In genomic region chr1:206972725-206973124, GRCh38 we compare ENCODE assay signal across 26 cellular contexts. TPM values are rescaled to one million over a fixed set of nuclear protein-coding genes. Genes with fewer than 3 reads are reported as not detected.
"Had no signal": no experiment of that assay in that cellular context is flagged by ENCODE, and none has a peak within 500 bp of the region (broad histone marks: within the 10 kb centered on the region; RNA-seq: fewer than 3 reads in every experiment).

No MANE protein-coding gene starts in this region.

- H3K4me1 Mint-ChIP-seq: neural progenitor cell had no signal

- H3K9me3 Mint-ChIP-seq: natural killer cell treated with Interleukin-12 subunit alpha and Interleukin-12 subunit beta and Interleukin-15 and Interleukin-18, amount 100 ng/mL, for 72 hours; neural progenitor cell; stimulated activated effector memory CD8-positive, alpha-beta T cell treated with anti-CD3 and anti-CD28 coated beads, Interleukin-12 subunit alpha, Interleukin-12 subunit beta, amount 100 ng/mL, for 72 hours had no signal

- H2AFZ ChIP-seq: neural progenitor cell had no signal

- H3K4me3 Mint-ChIP-seq: natural killer cell treated with Interleukin-12 subunit alpha and Interleukin-12 subunit beta and Interleukin-15 and Interleukin-18, amount 100 ng/mL, for 72 hours; neural progenitor cell; stimulated activated effector memory CD8-positive, alpha-beta T cell treated with anti-CD3 and anti-CD28 coated beads, Interleukin-12 subunit alpha, Interleukin-12 subunit beta, amount 100 ng/mL, for 72 hours had no signal

- DNase-seq: effector CD8-positive, alpha-beta T cell; foreskin melanocyte; head of caudate nucleus; hippocampal formation; mammary epithelial cell; nucleus accumbens; ovary; sigmoid colon; stimulated activated CD4-positive, alpha-beta T cell treated with anti-CD3 and anti-CD28 coated beads, Interleukin-2, amount 100 ng/mL, for 48 hours; stimulated activated naive CD8-positive, alpha-beta T cell treated with anti-CD3 and anti-CD28 coated beads, Interleukin-15, Interleukin-2, amounts not matched to agents 100 U/mL and 50 U/mL, for 24 hours; tibial artery had no signal

- H3K27me3 ChIP-seq: neural progenitor cell, ovary, right atrium auricular region, sigmoid colon had no signal

- H3K36me3 Mint-ChIP-seq: natural killer cell treated with Interleukin-12 subunit alpha and Interleukin-12 subunit beta and Interleukin-15 and Interleukin-18, amount 100 ng/mL, for 72 hours; neural progenitor cell; stimulated activated effector memory CD8-positive, alpha-beta T cell treated with anti-CD3 and anti-CD28 coated beads, Interleukin-12 subunit alpha, Interleukin-12 subunit beta, amount 100 ng/mL, for 72 hours had no signal

- H3K27ac ChIP-seq: coronary artery, neural progenitor cell, ovary, right atrium auricular region, sigmoid colon, skin epidermis, suprapubic skin, tibial artery had no signal

- H3K36me3 ChIP-seq: neural progenitor cell, ovary, right atrium auricular region, sigmoid colon, suprapubic skin, tibial artery had no signal

- H3K4me3 ChIP-seq: coronary artery, neural progenitor cell, ovary, right atrium auricular region, sigmoid colon, skin epidermis, suprapubic skin, tibial artery had no signal

- ATAC-seq: natural killer cell treated with Interleukin-12 subunit alpha and Interleukin-12 subunit beta and Interleukin-15 and Interleukin-18, amount 100 ng/mL, for 72 hours; stimulated activated effector memory CD8-positive, alpha-beta T cell treated with anti-CD3 and anti-CD28 coated beads, Interleukin-12 subunit alpha, Interleukin-12 subunit beta, amount 100 ng/mL, for 72 hours; stimulated activated naive CD8-positive, alpha-beta T cell treated with anti-CD3 and anti-CD28 coated beads, Interleukin-15, Interleukin-2, amounts not matched to agents 100 U/mL and 50 U/mL, for 24 hours had no signal

- H3K4me2 ChIP-seq: neural progenitor cell had no signal

- H3K27ac Mint-ChIP-seq: natural killer cell treated with Interleukin-12 subunit alpha and Interleukin-12 subunit beta and Interleukin-15 and Interleukin-18, amount 100 ng/mL, for 72 hours; neural progenitor cell; stimulated activated effector memory CD8-positive, alpha-beta T cell treated with anti-CD3 and anti-CD28 coated beads, Interleukin-12 subunit alpha, Interleukin-12 subunit beta, amount 100 ng/mL, for 72 hours had no signal

- H3K9ac ChIP-seq: neural progenitor cell had no signal

- H3K4me1 ChIP-seq: neural progenitor cell, right atrium auricular region, sigmoid colon, tibial artery had no signal

- H3K9me3 ChIP-seq: ovary, right atrium auricular region, sigmoid colon, suprapubic skin, tibial artery had no signal

RNA-seq across cellular contexts. Expression of gene FCAMR, which starts 2.5 kb away (rescaled TPM):
- total RNA-seq: cerebellum; dermis microvascular lymphatic vessel endothelial cell; kidney epithelial cell; lower leg skin; mammary epithelial cell; mesenteric fat pad; mononuclear cell; natural killer cell treated with Interleukin-12 subunit alpha and Interleukin-12 subunit beta and Interleukin-15 and Interleukin-18, amount 100 ng/mL, for 72 hours; ovary; posterior vena cava; right atrium auricular region; sigmoid colon; suprapubic skin; ureter had no signal
- polyA plus RNA-seq: mammary epithelial cell, ovary had no signal

RNA-seq across cellular contexts. Expression of gene PIGR, which starts 26.5 kb away (rescaled TPM):
- total RNA-seq: dermis microvascular lymphatic vessel endothelial cell, kidney epithelial cell, mononuclear cell, right atrium auricular region had no signal

RNA-seq across cellular contexts. Expression of gene FCMR, which starts 51.0 kb away (rescaled TPM):
- total RNA-seq: cerebellum, dermis microvascular lymphatic vessel endothelial cell had no signal

RNA-seq across cellular contexts. Expression of gene C1orf116, which starts 59.8 kb away (rescaled TPM):
- total RNA-seq: dermis microvascular lymphatic vessel endothelial cell; natural killer cell treated with Interleukin-12 subunit alpha and Interleukin-12 subunit beta and Interleukin-15 and Interleukin-18, amount 100 ng/mL, for 72 hours; posterior vena cava had no signal
